In genomic region chr5:116563909-116564308, GRCh38 we compare ENCODE assay signal across 1 cellular context.
TF ChIP-seq lines count a peak whose summit lies in the region.

No MANE protein-coding gene starts in this region.

TF ChIP-seq in GM23338, 12 proteins besides CTCF, POLR2A, EP300 and RAD21 (continued from another document):
- TF ChIP-seq ZNF462 (CRISPR knock-in tag; IDR thresholded peaks at IDR 0.05) (no peak), EZH2 (IDR thresholded peaks at IDR 0.05; ENCODE audit: low read depth, unreplicated experiment) (no peak)
- TF ChIP-seq, protein P1, sequence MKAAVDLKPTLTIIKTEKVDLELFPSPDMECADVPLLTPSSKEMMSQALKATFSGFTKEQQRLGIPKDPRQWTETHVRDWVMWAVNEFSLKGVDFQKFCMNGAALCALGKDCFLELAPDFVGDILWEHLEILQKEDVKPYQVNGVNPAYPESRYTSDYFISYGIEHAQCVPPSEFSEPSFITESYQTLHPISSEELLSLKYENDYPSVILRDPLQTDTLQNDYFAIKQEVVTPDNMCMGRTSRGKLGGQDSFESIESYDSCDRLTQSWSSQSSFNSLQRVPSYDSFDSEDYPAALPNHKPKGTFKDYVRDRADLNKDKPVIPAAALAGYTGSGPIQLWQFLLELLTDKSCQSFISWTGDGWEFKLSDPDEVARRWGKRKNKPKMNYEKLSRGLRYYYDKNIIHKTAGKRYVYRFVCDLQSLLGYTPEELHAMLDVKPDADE (IDR thresholded peaks at IDR 0.05): no peak
